8 cellular contexts compared by ENCODE assay signal in the genomic region with DNA sequence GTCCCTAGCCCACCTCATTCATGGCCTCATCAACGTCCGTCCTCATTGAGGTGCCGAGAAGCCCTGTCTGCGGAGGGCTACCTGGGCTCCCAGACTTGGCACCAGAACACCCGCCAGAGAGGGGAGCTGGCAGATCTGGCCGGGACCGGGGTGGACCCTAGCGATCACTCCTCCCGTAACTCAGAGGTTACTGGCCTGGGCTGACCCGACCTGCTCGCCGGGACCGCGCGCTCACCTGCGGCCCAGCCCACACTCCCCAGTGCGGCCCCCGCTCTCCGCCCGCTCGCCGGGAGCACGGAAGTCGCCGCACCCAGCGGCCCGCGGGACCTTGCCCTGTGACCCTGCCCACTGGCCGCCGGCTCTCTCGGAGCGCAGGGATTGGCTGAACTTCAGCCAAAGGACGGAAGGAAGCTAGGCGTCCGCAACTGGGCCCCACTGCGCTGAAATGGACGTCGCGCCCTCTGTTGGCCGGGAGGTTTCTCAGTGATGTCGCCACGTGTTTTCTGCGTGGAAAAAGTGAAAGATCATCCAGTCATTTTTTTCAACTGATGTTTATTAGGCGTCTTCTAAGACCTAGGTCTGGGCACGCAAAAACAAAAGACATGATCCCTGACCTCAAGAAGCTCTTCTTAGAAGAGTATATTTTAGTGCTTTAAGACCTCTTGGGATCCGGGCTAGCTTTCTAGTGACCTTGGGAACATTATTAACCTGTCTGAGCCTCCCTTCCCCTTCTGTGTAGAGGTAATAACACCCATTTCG. TPM values are rescaled to one million over a fixed set of nuclear protein-coding genes. Genes with fewer than 3 reads are reported as not detected.
DNase-seq lines count a peak whose midpoint lies in the region; ATAC-seq and TF ChIP-seq lines count a peak whose summit lies in the region.

A gene with protein sequence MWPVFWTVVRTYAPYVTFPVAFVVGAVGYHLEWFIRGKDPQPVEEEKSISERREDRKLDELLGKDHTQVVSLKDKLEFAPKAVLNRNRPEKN (minus strand): TSS at position 308 of the 759 bp plus-strand sequence. CDS start 3,772 bp downstream, outside the sequence.

- intact Hi-C loops in activated CD4-positive, alpha-beta memory T cell treated with anti-CD3 and anti-CD28 coated beads for 36 hours (cut with micrococcal nuclease): loop anchor here (1.0 to 10.0 kb wide), 8 partner anchors 7 to 915 kb away; a partner anchor contains a TSS
- intact Hi-C loops in dorsolateral prefrontal cortex (cut with DNase I) (loop anchor here (2.0 to 10.0 kb wide), 6 partner anchors 73 to 435 kb away; a partner anchor contains a TSS), right lobe of liver (cut with DNase I) (no loop called here)

- H3K4me3 ChIP-seq in dorsolateral prefrontal cortex (peak within 1 kb of the TSS; percentile 66 to 100 (median 95)), right lobe of liver (peak within 1 kb of the TSS; percentile 95 to 97 (median 96))

- CTCF ChIA-PET in activated CD4-positive, alpha-beta memory T cell treated with anti-CD3 and anti-CD28 coated beads for 36 hours (lab: Charles Lee): interaction anchor here (0.9 to 2.9 kb wide), 8 partner anchors 8 to 125 kb away, joined by 3 to 15 read pairs (median 4); a partner anchor contains a TSS

- POLR2A ChIA-PET in activated CD4-positive, alpha-beta memory T cell treated with anti-CD3 and anti-CD28 coated beads for 36 hours (lab: Charles Lee): interaction anchor here (0.8 to 1.6 kb wide), 7 partner anchors 63 to 584 kb away, joined by 3 to 8 read pairs (median 4); a partner anchor contains a TSS

- no peaks in the 10 kb centered on the region for H3K27me3 Mint-ChIP-seq in activated CD4-positive, alpha-beta memory T cell treated with anti-CD3 and anti-CD28 coated beads for 36 hours

- WGBS in right lobe of liver (ENCODE audit: insufficient coverage, low coverage, low lambda C conversion rate, missing lambda C conversion rate): under 1% methylated on average over 36 of the region's 47 CpGs

- peak; percentile 97 for TF ChIP-seq POLR2A in right lobe of liver (IDR thresholded peaks at IDR 0.05)

- H3K27ac ChIP-seq in dorsolateral prefrontal cortex (peak within 1 kb of the TSS; percentile 18 to 94 (median 81)), right lobe of liver (peak within 1 kb of the TSS; percentile 75 to 97 (median 88))

- no peaks in the 10 kb centered on the region for H3K27me3 ChIP-seq in dorsolateral prefrontal cortex
- H3K27me3 ChIP-seq in right lobe of liver: no peaks in the 10 kb centered on the region

- H3K27ac Mint-ChIP-seq in activated CD4-positive, alpha-beta memory T cell treated with anti-CD3 and anti-CD28 coated beads for 36 hours: peak within 1 kb of the TSS; percentile 98

- ATAC-seq in GM19395 (IDR thresholded peaks at IDR 0.05; ENCODE audit: unreplicated experiment) (peak; percentile 97), HG03565 (IDR thresholded peaks at IDR 0.05; ENCODE audit: unreplicated experiment) (peak; percentile 92), right lobe of liver (peak; percentile 96 to 98 (median 98))

- H3K36me3 Mint-ChIP-seq in activated CD4-positive, alpha-beta memory T cell treated with anti-CD3 and anti-CD28 coated beads for 36 hours: peaks cover 14% of the 10 kb centered on the region

- peaks cover 0 to 23% (median 9%) of the 10 kb centered on the region in 4 donors for H3K4me1 ChIP-seq in right lobe of liver

- DNase-seq in CD1c-positive myeloid dendritic cell (ENCODE audit: extremely low spot score) (peak; percentile 96), NCI-H774 (lab: John Stamatoyannopoulos, UW) (peak; percentile 98), dorsolateral prefrontal cortex (peak; percentile 86 to 94 (median 93)), right lobe of liver (peak; percentile 95 to 97 (median 97))
- DNase-seq in activated CD4-positive, alpha-beta memory T cell treated with anti-CD3 and anti-CD28 coated beads for 36 hours: peak; percentile 96
- peak; percentile 91 to 92 for DNase-seq in stimulated activated CD4-positive, alpha-beta T cell treated with anti-CD3 and anti-CD28 coated beads, Interleukin-4, amount 100 ng/mL, for 4 hours

- peak; percentile 87 to 99 (median 97) for TF ChIP-seq CTCF in dorsolateral prefrontal cortex (IDR thresholded peaks at IDR 0.05 in 54 of 56, conservative IDR thresholded peaks at IDR 0.05 in 2 of 56; ENCODE audit: low read depth in 1 of 56, partially characterized antibody in 56 of 56)
- TF ChIP-seq CTCF in right lobe of liver (IDR thresholded peaks at IDR 0.05): peak; percentile 89 to 93 (median 91)

- no peaks in the 10 kb centered on the region for H3K9me3 ChIP-seq in right lobe of liver

- H3K36me3 ChIP-seq in right lobe of liver: peaks cover 3 to 16% (median 10%) of the 10 kb centered on the region in 4 donors

- no peaks in the 10 kb centered on the region for H3K9me3 Mint-ChIP-seq in activated CD4-positive, alpha-beta memory T cell treated with anti-CD3 and anti-CD28 coated beads for 36 hours

- H3K4me3 Mint-ChIP-seq in activated CD4-positive, alpha-beta memory T cell treated with anti-CD3 and anti-CD28 coated beads for 36 hours: peak within 1 kb of the TSS; percentile 98

- peaks cover 42% of the 10 kb centered on the region for H3K4me1 Mint-ChIP-seq in activated CD4-positive, alpha-beta memory T cell treated with anti-CD3 and anti-CD28 coated beads for 36 hours (ENCODE audit: low read depth)

RNA-seq across cellular contexts. Expression of the gene that starts here (rescaled TPM):
- 10 to 100 TPM; 46.5 to 46.7 TPM for total RNA-seq in activated CD4-positive, alpha-beta memory T cell treated with anti-CD3 and anti-CD28 coated beads for 36 hours
- total RNA-seq in dorsolateral prefrontal cortex: 10 to 100 TPM; 28.2 to 65.2 (median 48.3) TPM
- 10 to 100 TPM; 30.5 to 45.7 (median 32.2) TPM for total RNA-seq in right lobe of liver

Comparison
In these comparisons a context has a peak if more than half of its experiments do, and no peak if none do; other contexts are left out.
1. Peak in every context shown above with its lines: DNase-seq, ATAC-seq, H3K4me3 ChIP-seq and H3K27ac ChIP-seq.
2. intact Hi-C loops: an anchor here in activated CD4-positive, alpha-beta memory T cell treated with anti-CD3 and anti-CD28 coated beads for 36 hours (1.0 to 10.0 kb wide) and dorsolateral prefrontal cortex (2.0 to 10.0 kb wide); none called in right lobe of liver.